Comparison of ENCODE assay signal across 1 cellular context in genomic region chr2:63050186-63050915, GRCh38.
TF ChIP-seq lines count a peak whose summit lies in the region.

TSS of gene OTX1 (plus strand) at chr2:63050830. CDS start at chr2:63052991, 2,161 bp downstream.

TF ChIP-seq in K562, 482 proteins besides CTCF, POLR2A, EP300 and RAD21 (continued from another document and continues in another):
- TF ChIP-seq, protein P1, sequence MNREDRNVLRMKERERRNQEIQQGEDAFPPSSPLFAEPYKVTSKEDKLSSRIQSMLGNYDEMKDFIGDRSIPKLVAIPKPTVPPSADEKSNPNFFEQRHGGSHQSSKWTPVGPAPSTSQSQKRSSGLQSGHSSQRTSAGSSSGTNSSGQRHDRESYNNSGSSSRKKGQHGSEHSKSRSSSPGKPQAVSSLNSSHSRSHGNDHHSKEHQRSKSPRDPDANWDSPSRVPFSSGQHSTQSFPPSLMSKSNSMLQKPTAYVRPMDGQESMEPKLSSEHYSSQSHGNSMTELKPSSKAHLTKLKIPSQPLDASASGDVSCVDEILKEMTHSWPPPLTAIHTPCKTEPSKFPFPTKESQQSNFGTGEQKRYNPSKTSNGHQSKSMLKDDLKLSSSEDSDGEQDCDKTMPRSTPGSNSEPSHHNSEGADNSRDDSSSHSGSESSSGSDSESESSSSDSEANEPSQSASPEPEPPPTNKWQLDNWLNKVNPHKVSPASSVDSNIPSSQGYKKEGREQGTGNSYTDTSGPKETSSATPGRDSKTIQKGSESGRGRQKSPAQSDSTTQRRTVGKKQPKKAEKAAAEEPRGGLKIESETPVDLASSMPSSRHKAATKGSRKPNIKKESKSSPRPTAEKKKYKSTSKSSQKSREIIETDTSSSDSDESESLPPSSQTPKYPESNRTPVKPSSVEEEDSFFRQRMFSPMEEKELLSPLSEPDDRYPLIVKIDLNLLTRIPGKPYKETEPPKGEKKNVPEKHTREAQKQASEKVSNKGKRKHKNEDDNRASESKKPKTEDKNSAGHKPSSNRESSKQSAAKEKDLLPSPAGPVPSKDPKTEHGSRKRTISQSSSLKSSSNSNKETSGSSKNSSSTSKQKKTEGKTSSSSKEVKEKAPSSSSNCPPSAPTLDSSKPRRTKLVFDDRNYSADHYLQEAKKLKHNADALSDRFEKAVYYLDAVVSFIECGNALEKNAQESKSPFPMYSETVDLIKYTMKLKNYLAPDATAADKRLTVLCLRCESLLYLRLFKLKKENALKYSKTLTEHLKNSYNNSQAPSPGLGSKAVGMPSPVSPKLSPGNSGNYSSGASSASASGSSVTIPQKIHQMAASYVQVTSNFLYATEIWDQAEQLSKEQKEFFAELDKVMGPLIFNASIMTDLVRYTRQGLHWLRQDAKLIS (CRISPR knock-in tag; IDR thresholded peaks at IDR 0.05): no peak
- TF ChIP-seq TAF7 (tag; IDR thresholded peaks at IDR 0.05): peak; percentile 39; the same call in 1 of the 2 replicates
- peak; percentile 56 for TF ChIP-seq HMGN3 (IDR thresholded peaks at IDR 0.05; ENCODE audit: borderline replicate concordance, extremely low read depth, insufficient read length, low read depth, low read length)
- no peak for TF ChIP-seq ATF3 (IDR thresholded peaks at IDR 0.05)
- no peak for TF ChIP-seq ATF3 (CRISPR knock-in tag; conservative IDR thresholded peaks at IDR 0.05)
- TF ChIP-seq, protein P2, sequence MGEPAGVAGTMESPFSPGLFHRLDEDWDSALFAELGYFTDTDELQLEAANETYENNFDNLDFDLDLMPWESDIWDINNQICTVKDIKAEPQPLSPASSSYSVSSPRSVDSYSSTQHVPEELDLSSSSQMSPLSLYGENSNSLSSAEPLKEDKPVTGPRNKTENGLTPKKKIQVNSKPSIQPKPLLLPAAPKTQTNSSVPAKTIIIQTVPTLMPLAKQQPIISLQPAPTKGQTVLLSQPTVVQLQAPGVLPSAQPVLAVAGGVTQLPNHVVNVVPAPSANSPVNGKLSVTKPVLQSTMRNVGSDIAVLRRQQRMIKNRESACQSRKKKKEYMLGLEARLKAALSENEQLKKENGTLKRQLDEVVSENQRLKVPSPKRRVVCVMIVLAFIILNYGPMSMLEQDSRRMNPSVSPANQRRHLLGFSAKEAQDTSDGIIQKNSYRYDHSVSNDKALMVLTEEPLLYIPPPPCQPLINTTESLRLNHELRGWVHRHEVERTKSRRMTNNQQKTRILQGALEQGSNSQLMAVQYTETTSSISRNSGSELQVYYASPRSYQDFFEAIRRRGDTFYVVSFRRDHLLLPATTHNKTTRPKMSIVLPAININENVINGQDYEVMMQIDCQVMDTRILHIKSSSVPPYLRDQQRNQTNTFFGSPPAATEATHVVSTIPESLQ (CRISPR knock-in tag; IDR thresholded peaks at IDR 0.05): no peak
- no peak for TF ChIP-seq IRF1 (CRISPR knock-in tag; IDR thresholded peaks at IDR 0.05; ENCODE audit: borderline replicate concordance)
- TF ChIP-seq DPF2 (IDR thresholded peaks at IDR 0.05): 0 out of 2 replicates have a peak, but pooled peaks have one; percentile 17
- no peak for TF ChIP-seq SIRT6 (IDR thresholded peaks at IDR 0.05; ENCODE audit: low read depth, low read length)
- peak; percentile 85 for TF ChIP-seq ZBTB17 (CRISPR knock-in tag; IDR thresholded peaks at IDR 0.05)
- no peak for TF ChIP-seq ZNF655 (CRISPR knock-in tag; IDR thresholded peaks at IDR 0.05)
- peak; percentile 25 for TF ChIP-seq FIP1L1 (IDR thresholded peaks at IDR 0.05; ENCODE audit: low read depth, low read length, poor library complexity, severe bottlenecking)
- TF ChIP-seq, protein P3, sequence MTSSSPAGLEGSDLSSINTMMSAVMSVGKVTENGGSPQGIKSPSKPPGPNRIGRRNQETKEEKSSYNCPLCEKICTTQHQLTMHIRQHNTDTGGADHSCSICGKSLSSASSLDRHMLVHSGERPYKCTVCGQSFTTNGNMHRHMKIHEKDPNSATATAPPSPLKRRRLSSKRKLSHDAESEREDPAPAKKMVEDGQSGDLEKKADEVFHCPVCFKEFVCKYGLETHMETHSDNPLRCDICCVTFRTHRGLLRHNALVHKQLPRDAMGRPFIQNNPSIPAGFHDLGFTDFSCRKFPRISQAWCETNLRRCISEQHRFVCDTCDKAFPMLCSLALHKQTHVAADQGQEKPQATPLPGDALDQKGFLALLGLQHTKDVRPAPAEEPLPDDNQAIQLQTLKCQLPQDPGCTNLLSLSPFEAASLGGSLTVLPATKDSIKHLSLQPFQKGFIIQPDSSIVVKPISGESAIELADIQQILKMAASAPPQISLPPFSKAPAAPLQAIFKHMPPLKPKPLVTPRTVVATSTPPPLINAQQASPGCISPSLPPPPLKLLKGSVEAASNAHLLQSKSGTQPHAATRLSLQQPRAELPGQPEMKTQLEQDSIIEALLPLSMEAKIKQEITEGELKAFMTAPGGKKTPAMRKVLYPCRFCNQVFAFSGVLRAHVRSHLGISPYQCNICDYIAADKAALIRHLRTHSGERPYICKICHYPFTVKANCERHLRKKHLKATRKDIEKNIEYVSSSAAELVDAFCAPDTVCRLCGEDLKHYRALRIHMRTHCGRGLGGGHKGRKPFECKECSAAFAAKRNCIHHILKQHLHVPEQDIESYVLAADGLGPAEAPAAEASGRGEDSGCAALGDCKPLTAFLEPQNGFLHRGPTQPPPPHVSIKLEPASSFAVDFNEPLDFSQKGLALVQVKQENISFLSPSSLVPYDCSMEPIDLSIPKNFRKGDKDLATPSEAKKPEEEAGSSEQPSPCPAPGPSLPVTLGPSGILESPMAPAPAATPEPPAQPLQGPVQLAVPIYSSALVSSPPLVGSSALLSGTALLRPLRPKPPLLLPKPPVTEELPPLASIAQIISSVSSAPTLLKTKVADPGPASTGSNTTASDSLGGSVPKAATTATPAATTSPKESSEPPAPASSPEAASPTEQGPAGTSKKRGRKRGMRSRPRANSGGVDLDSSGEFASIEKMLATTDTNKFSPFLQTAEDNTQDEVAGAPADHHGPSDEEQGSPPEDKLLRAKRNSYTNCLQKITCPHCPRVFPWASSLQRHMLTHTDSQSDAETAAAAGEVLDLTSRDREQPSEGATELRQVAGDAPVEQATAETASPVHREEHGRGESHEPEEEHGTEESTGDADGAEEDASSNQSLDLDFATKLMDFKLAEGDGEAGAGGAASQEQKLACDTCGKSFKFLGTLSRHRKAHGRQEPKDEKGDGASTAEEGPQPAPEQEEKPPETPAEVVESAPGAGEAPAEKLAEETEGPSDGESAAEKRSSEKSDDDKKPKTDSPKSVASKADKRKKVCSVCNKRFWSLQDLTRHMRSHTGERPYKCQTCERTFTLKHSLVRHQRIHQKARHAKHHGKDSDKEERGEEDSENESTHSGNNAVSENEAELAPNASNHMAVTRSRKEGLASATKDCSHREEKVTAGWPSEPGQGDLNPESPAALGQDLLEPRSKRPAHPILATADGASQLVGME (CRISPR knock-in tag; IDR thresholded peaks at IDR 0.05): no peak
- TF ChIP-seq MGA (IDR thresholded peaks at IDR 0.05): peak; percentile 72; the same call in 1 of the 2 replicates
- no peak for TF ChIP-seq HNRNPK (IDR thresholded peaks at IDR 0.05; ENCODE audit: low read depth, low read length, poor library complexity, severe bottlenecking)
- TF ChIP-seq FOS (IDR thresholded peaks at IDR 0.05; ENCODE audit: extremely low read depth, insufficient read length): peak; percentile 69
- TF ChIP-seq POLR2H (tag; IDR thresholded peaks at IDR 0.05; ENCODE audit: low read depth): peak; percentile 48; the same call in 1 of the 2 replicates
- TF ChIP-seq ETS2 (tag; IDR thresholded peaks at IDR 0.05; ENCODE audit: borderline replicate concordance, poor library complexity, severe bottlenecking): no peak
- TF ChIP-seq TAF1 (IDR thresholded peaks at IDR 0.05; ENCODE audit: control insufficient read depth, extremely low read depth, insufficient read depth, low read length, severe bottlenecking): peak; percentile 68
- TF ChIP-seq, protein P4, sequence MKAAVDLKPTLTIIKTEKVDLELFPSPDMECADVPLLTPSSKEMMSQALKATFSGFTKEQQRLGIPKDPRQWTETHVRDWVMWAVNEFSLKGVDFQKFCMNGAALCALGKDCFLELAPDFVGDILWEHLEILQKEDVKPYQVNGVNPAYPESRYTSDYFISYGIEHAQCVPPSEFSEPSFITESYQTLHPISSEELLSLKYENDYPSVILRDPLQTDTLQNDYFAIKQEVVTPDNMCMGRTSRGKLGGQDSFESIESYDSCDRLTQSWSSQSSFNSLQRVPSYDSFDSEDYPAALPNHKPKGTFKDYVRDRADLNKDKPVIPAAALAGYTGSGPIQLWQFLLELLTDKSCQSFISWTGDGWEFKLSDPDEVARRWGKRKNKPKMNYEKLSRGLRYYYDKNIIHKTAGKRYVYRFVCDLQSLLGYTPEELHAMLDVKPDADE (conservative IDR thresholded peaks at IDR 0.05; ENCODE audit: control insufficient read depth, low read depth, low read length): no peak
